In genomic region chr5:166073921-166074838, GRCh38 we compare ENCODE assay signal across 13 cellular contexts.
"Had no signal": no experiment of that assay in that cellular context is flagged by ENCODE, and none has a peak within 500 bp of the region (broad histone marks: within the 10 kb centered on the region; RNA-seq: fewer than 3 reads in every experiment).

No MANE protein-coding gene starts in this region.

- H3K27ac ChIP-seq: brain microvascular endothelial cell, tibial artery, uterus had no signal

- H3K9me3 ChIP-seq: tibial artery, uterus had no signal

- H3K36me3 Mint-ChIP-seq: activated naive CD8-positive, alpha-beta T cell treated with anti-CD3 and anti-CD28 coated beads for 36 hours; stimulated activated effector memory CD8-positive, alpha-beta T cell treated with anti-CD3 and anti-CD28 coated beads, Interleukin-12 subunit alpha, Interleukin-12 subunit beta, amount 100 ng/mL, for 72 hours had no signal

- H3K27me3 ChIP-seq: brain microvascular endothelial cell, tibial artery, uterus had no signal

- H3K4me3 Mint-ChIP-seq: activated naive CD8-positive, alpha-beta T cell treated with anti-CD3 and anti-CD28 coated beads for 36 hours; dendritic cell treated with granulocyte-macrophage colony-stimulating factor and Interleukin-4, amounts not matched to agents 40 ng/mL and 50 ng/mL, for 4 days; naive thymus-derived CD4-positive, alpha-beta T cell; stimulated activated effector memory CD8-positive, alpha-beta T cell treated with anti-CD3 and anti-CD28 coated beads, Interleukin-12 subunit alpha, Interleukin-12 subunit beta, amount 100 ng/mL, for 72 hours had no signal

- H3K27ac Mint-ChIP-seq: activated naive CD8-positive, alpha-beta T cell treated with anti-CD3 and anti-CD28 coated beads for 36 hours; dendritic cell treated with granulocyte-macrophage colony-stimulating factor and Interleukin-4, amounts not matched to agents 40 ng/mL and 50 ng/mL, for 4 days; naive thymus-derived CD4-positive, alpha-beta T cell; stimulated activated effector memory CD8-positive, alpha-beta T cell treated with anti-CD3 and anti-CD28 coated beads, Interleukin-12 subunit alpha, Interleukin-12 subunit beta, amount 100 ng/mL, for 72 hours had no signal

- H3K4me1 ChIP-seq: tibial artery, uterus had no signal

- H3K27me3 Mint-ChIP-seq: activated naive CD8-positive, alpha-beta T cell treated with anti-CD3 and anti-CD28 coated beads for 36 hours; dendritic cell treated with granulocyte-macrophage colony-stimulating factor and Interleukin-4, amounts not matched to agents 40 ng/mL and 50 ng/mL, for 4 days had no signal

- ATAC-seq: naive thymus-derived CD4-positive, alpha-beta T cell; stimulated activated effector memory CD8-positive, alpha-beta T cell treated with anti-CD3 and anti-CD28 coated beads, Interleukin-12 subunit alpha, Interleukin-12 subunit beta, amount 100 ng/mL, for 72 hours had no signal

- H3K36me3 ChIP-seq: brain microvascular endothelial cell, tibial artery, uterus had no signal

- H3K4me3 ChIP-seq: tibial artery, uterus had no signal

- DNase-seq: activated CD4-positive, alpha-beta T cell treated with anti-CD3 and anti-CD28 coated beads, Interleukin-2, amount 50 U/mL, for 4 hours; activated CD4-positive, CD25-positive, alpha-beta regulatory T cell treated with anti-CD3 and anti-CD28 coated beads, Interleukin-2, amount 50 U/mL, for 72 hours; activated gamma-delta T cell; activated naive CD8-positive, alpha-beta T cell treated with anti-CD3 and anti-CD28 coated beads for 36 hours; activated T-cell treated with anti-CD3 and anti-CD28 coated beads, Interleukin-2, amount 50 U/mL, for 48 hours; brain microvascular endothelial cell; hippocampal formation; naive thymus-derived CD4-positive, alpha-beta T cell; right cardiac atrium; tibial artery; uterus had no signal

- H3K4me1 Mint-ChIP-seq: activated naive CD8-positive, alpha-beta T cell treated with anti-CD3 and anti-CD28 coated beads for 36 hours; naive thymus-derived CD4-positive, alpha-beta T cell; stimulated activated effector memory CD8-positive, alpha-beta T cell treated with anti-CD3 and anti-CD28 coated beads, Interleukin-12 subunit alpha, Interleukin-12 subunit beta, amount 100 ng/mL, for 72 hours had no signal
